ENCODE assay signal across 20 cellular contexts in genomic region chr1:84876353-84876752, GRCh38. TPM values are rescaled to one million over a fixed set of nuclear protein-coding genes. Genes with fewer than 3 reads are reported as not detected.
A peak's percentile ranks its signal among the peaks of the same experiment; 100 is the strongest.
DNase-seq lines count a peak whose midpoint lies in the region; ATAC-seq, FAIRE-seq and TF ChIP-seq lines count a peak whose summit lies in the region.
"Had no signal": no experiment of that assay in that cellular context is flagged by ENCODE, and none has a peak within 500 bp of the region (broad histone marks: within the 10 kb centered on the region; RNA-seq: fewer than 3 reads in every experiment).

No MANE protein-coding gene starts in this region.

- no peak overlapping the region for H4K91ac ChIP-seq in mesenchymal stem cell (ENCODE audit: low read length)

- ATAC-seq in activated CD4-positive, alpha-beta T cell treated with anti-CD3 and anti-CD28 coated beads for 36 hours = peak; percentile 36
- ATAC-seq in GM12878 = peak; percentile 48
- ATAC-seq: K562 had no signal

- H2BK15ac ChIP-seq in mesenchymal stem cell (ENCODE audit: low read depth, poor library complexity, severe bottlenecking) = no peak overlapping the region

- H3K4me1 ChIP-seq in GM12878 (ENCODE audit: control insufficient read depth, insufficient read depth, low read length) (no peaks in the 10 kb centered on the region), small intestine (ENCODE audit: control insufficient read depth in 2 of 2, insufficient read depth in 1 of 2, low read depth in 1 of 2, low read length in 1 of 2) (no peaks in the 10 kb centered on the region), mesenchymal stem cell (ENCODE audit: control insufficient read depth, insufficient read depth, low read depth, low read length) (no peaks in the 10 kb centered on the region)
- H3K4me1 ChIP-seq: BLaER1, Caco-2, Peyer's patch had no signal

- H3K4me3 Mint-ChIP-seq in activated CD4-positive, alpha-beta T cell treated with anti-CD3 and anti-CD28 coated beads for 36 hours = no peak overlapping the region
- H3K4me3 Mint-ChIP-seq in activated CD4-positive, alpha-beta T cell treated with anti-CD3 and anti-CD28 coated beads, Interleukin-2, amount 10 ng/mL, durations not matched to agents 24 days and 14 days = no peak overlapping the region

- H3K14ac ChIP-seq in mesenchymal stem cell (ENCODE audit: low read length in 2 of 2) = no peak overlapping the region

- H3K27me3 ChIP-seq in GM12878 (replicated peaks in 1 of 2; ENCODE audit: control insufficient read depth in 2 of 2, insufficient read depth in 2 of 2, low read length in 1 of 2) (peaks cover 0 to 2% of the 10 kb centered on the region in 2 experiments; a peak in 1 of 4 replicates), small intestine (ENCODE audit: control insufficient read depth in 2 of 2, insufficient read depth in 2 of 2, low read length in 2 of 2) (peaks cover 0 to 2% of the 10 kb centered on the region in 2 donors), mesenchymal stem cell (ENCODE audit: control insufficient read depth in 1 of 2, insufficient read depth in 1 of 2, low read length in 2 of 2) (peaks cover 9 to 35% of the 10 kb centered on the region in 2 experiments)
- H3K27me3 ChIP-seq: BLaER1, Peyer's patch had no signal

- no peak overlapping the region for H2BK5ac ChIP-seq in mesenchymal stem cell (ENCODE audit: low read depth, low read length, poor library complexity, severe bottlenecking)

- no peak overlapping the region for H3K23ac ChIP-seq in mesenchymal stem cell (ENCODE audit: low read length in 2 of 2)

- peaks cover 2% of the 10 kb centered on the region for H3K9me3 Mint-ChIP-seq in activated CD4-positive, alpha-beta T cell treated with anti-CD3 and anti-CD28 coated beads for 36 hours (ENCODE audit: low read depth)
- peaks cover 5% of the 10 kb centered on the region for H3K9me3 Mint-ChIP-seq in activated CD4-positive, alpha-beta T cell treated with anti-CD3 and anti-CD28 coated beads, Interleukin-2, amount 10 ng/mL, durations not matched to agents 24 days and 14 days

- WGBS in GM12878 (ENCODE audit: insufficient coverage, insufficient replicate concordance, low lambda C conversion rate, missing lambda C conversion rate) = 65% methylated on average over 5 of the region's 5 CpGs
- 67 to 85% (median 74%) methylated on average over 5 of the region's 5 CpGs for WGBS in small intestine, 3 donors
- 84% methylated on average over 2 of the region's 5 CpGs for WGBS in mesenchymal stem cell

- H3K27ac ChIP-seq in GM12878 (ENCODE audit: control insufficient read depth, insufficient read depth) (no peak overlapping the region), small intestine (ENCODE audit: low read depth in 1 of 2, low read length in 1 of 2) (no peak overlapping the region), mesenchymal stem cell (ENCODE audit: low read length, poor library complexity, severe bottlenecking) (no peak overlapping the region)
- H3K27ac ChIP-seq: BLaER1, Peyer's patch had no signal

- no peak for TF ChIP-seq RAD21 in GM12878 (IDR thresholded peaks at IDR 0.05; ENCODE audit: insufficient read depth, low read depth, low read length)

- H3K27ac Mint-ChIP-seq in activated CD4-positive, alpha-beta T cell treated with anti-CD3 and anti-CD28 coated beads for 36 hours = no peak overlapping the region
- no peak overlapping the region for H3K27ac Mint-ChIP-seq in activated CD4-positive, alpha-beta T cell treated with anti-CD3 and anti-CD28 coated beads, Interleukin-2, amount 10 ng/mL, durations not matched to agents 24 days and 14 days

- no peak for TF ChIP-seq EP300 in GM12878 (IDR thresholded peaks at IDR 0.05; ENCODE audit: borderline replicate concordance in 1 of 2, control insufficient read depth in 1 of 2, low read depth in 2 of 2, low read length in 2 of 2)

- RAD21 ChIA-PET in GM12878 (lab: Charles Lee; ENCODE audit: unreplicated experiment) = interaction anchor here (1.8 kb wide), 1 partner anchor 95 kb away, joined by 3 read pairs; no protein-coding TSS in a partner anchor

- no peaks in the 10 kb centered on the region for H3K9me3 ChIP-seq in GM12878 (replicated peaks; ENCODE audit: control insufficient read depth, insufficient read depth, low read length)
- no peaks in the 10 kb centered on the region for H3K9me3 ChIP-seq in small intestine (ENCODE audit: control insufficient read depth, low read depth)
- no peaks in the 10 kb centered on the region for H3K9me3 ChIP-seq in mesenchymal stem cell (ENCODE audit: control insufficient read depth, low read length)
- H3K9me3 ChIP-seq: BLaER1, Caco-2, Peyer's patch had no signal

- H2BK120ac ChIP-seq in mesenchymal stem cell (ENCODE audit: low read depth, low read length) = no peak overlapping the region

- H3K4me3 ChIP-seq in GM12878 (no peak overlapping the region), small intestine (ENCODE audit: low read depth in 1 of 2, low read length in 2 of 2) (no peak overlapping the region), mesenchymal stem cell (ENCODE audit: insufficient read depth in 1 of 2, low read depth in 1 of 2, low read length in 2 of 2) (no peak overlapping the region)
- H3K4me3 ChIP-seq: BLaER1, K562, Peyer's patch had no signal

- in situ Hi-C loops in GM12878 (cut with MboI) = no loop called here

- H3K9ac ChIP-seq in GM12878 (ENCODE audit: control insufficient read depth, insufficient read depth, low read length) (no peak overlapping the region), mesenchymal stem cell (ENCODE audit: low read length) (no peak overlapping the region)
- H3K9ac ChIP-seq: BLaER1 had no signal

- H3K27me3 Mint-ChIP-seq in activated CD4-positive, alpha-beta T cell treated with anti-CD3 and anti-CD28 coated beads for 36 hours = peaks cover 10% of the 10 kb centered on the region
- peaks cover 53% of the 10 kb centered on the region for H3K27me3 Mint-ChIP-seq in activated CD4-positive, alpha-beta T cell treated with anti-CD3 and anti-CD28 coated beads, Interleukin-2, amount 10 ng/mL, durations not matched to agents 24 days and 14 days

- H3K18ac ChIP-seq in mesenchymal stem cell (ENCODE audit: low read depth in 1 of 2, low read length in 2 of 2) = no peak overlapping the region

- TF ChIP-seq CTCF in GM12878 (IDR thresholded peaks at IDR 0.05 in 2 of 3, conservative IDR thresholded peaks at IDR 0.05 in 1 of 3; ENCODE audit: control insufficient read depth in 2 of 3, extremely low read depth in 1 of 3, insufficient read depth in 1 of 3, low read depth in 3 of 3, low read length in 3 of 3) = no peak

- no peaks in the 10 kb centered on the region for H3K4me1 Mint-ChIP-seq in activated CD4-positive, alpha-beta T cell treated with anti-CD3 and anti-CD28 coated beads for 36 hours
- peaks cover 2% of the 10 kb centered on the region for H3K4me1 Mint-ChIP-seq in activated CD4-positive, alpha-beta T cell treated with anti-CD3 and anti-CD28 coated beads, Interleukin-2, amount 10 ng/mL, durations not matched to agents 24 days and 14 days

- POLR2A ChIA-PET in activated CD4-positive, alpha-beta T cell treated with anti-CD3 and anti-CD28 coated beads for 36 hours (lab: Charles Lee) = no interaction called here
- POLR2A ChIA-PET in GM12878 (lab: Charles Lee) = no interaction called here

- H2AK5ac ChIP-seq in mesenchymal stem cell (ENCODE audit: low read length, severe bottlenecking) = no peak overlapping the region

- H4K20me1 ChIP-seq in GM12878 (ENCODE audit: control insufficient read depth, insufficient read depth) = no peaks in the 10 kb centered on the region
- H4K20me1 ChIP-seq: BLaER1 had no signal

- H3K79me2 ChIP-seq in GM12878 (ENCODE audit: control insufficient read depth, insufficient read depth, low read length) = no peaks in the 10 kb centered on the region

- intact Hi-C loops in activated CD4-positive, alpha-beta T cell treated with anti-CD3 and anti-CD28 coated beads for 36 hours (cut with DNase I, micrococcal nuclease) = no loop called here
- intact Hi-C loops in activated CD4-positive, alpha-beta T cell treated with anti-CD3 and anti-CD28 coated beads, Interleukin-2, amount 10 ng/mL, durations not matched to agents 24 days and 14 days (cut with micrococcal nuclease) = no loop called here
- intact Hi-C loops in GM12878 (cut with micrococcal nuclease; ENCODE audit: unreplicated experiment) = no loop called here

- no peaks in the 10 kb centered on the region for H3K79me1 ChIP-seq in mesenchymal stem cell (replicated peaks; ENCODE audit: low read length, poor library complexity, severe bottlenecking)

- H3K4me2 ChIP-seq in GM12878 (ENCODE audit: control insufficient read depth, insufficient read depth) = no peak overlapping the region
- H3K4me2 ChIP-seq in mesenchymal stem cell (ENCODE audit: low read length, poor library complexity, severe bottlenecking) = no peak overlapping the region
- H3K4me2 ChIP-seq: BLaER1 had no signal

- no peak for TF ChIP-seq POLR2A in GM12878 (IDR thresholded peaks at IDR 0.05; ENCODE audit: low read depth, low read length)

- H3K36me3 ChIP-seq in GM12878 (ENCODE audit: control insufficient read depth in 2 of 2, insufficient read depth in 2 of 2, low read length in 1 of 2) (no peaks in the 10 kb centered on the region), small intestine (ENCODE audit: control insufficient read depth in 2 of 2, insufficient read depth in 2 of 2, low read length in 2 of 2) (no peaks in the 10 kb centered on the region), mesenchymal stem cell (ENCODE audit: control insufficient read depth in 1 of 2, insufficient read depth in 2 of 2, low read depth in 1 of 2, low read length in 2 of 2) (no peaks in the 10 kb centered on the region)
- H3K36me3 ChIP-seq: BLaER1, Peyer's patch had no signal

- DNase-seq in activated CD4-positive, alpha-beta T cell treated with anti-CD3 and anti-CD28 coated beads for 36 hours = no peak
- DNase-seq in activated CD4-positive, alpha-beta T cell treated with anti-CD3 and anti-CD28 coated beads, Interleukin-2, amount 10 ng/mL, durations not matched to agents 24 days and 14 days = no peak
- peak; percentile 22 for DNase-seq in NK-92 (lab: John Stamatoyannopoulos, UW; ENCODE audit: unreplicated experiment)
- no peak for DNase-seq in GM12878 (ENCODE audit: low read depth, low spot score)
- DNase-seq in small intestine = peak; percentile 31
- no peak for DNase-seq in SW480 (ENCODE audit: low spot score)
- DNase-seq in mesenchymal stem cell = no peak
- DNase-seq in DMS53 (lab: John Stamatoyannopoulos, UW) = no peak
- DNase-seq: 8988T, Caco-2, HCEC 1CT, NCI-H146, NCI-H345, NCI-H526 treated with DMSO at 0.1 percent for 48 hours, Peyer's patch, SHP77 had no signal

- SMC1A ChIA-PET in GM12878 (lab: Charles Lee; ENCODE audit: uncharacterized antibody, unreplicated experiment) = no interaction called here

- BruUV-seq in GM12878 (replicated peaks; lab: Mats Ljungman, UMichigan) = no TSS peak

- H3K4ac ChIP-seq in mesenchymal stem cell (ENCODE audit: low read depth in 1 of 2, low read length in 2 of 2) = no peak overlapping the region

- CTCF ChIA-PET in activated CD4-positive, alpha-beta T cell treated with anti-CD3 and anti-CD28 coated beads for 36 hours (lab: Charles Lee) = no interaction called here
- CTCF ChIA-PET in GM12878 (lab: Yijun Ruan, JAX) = no interaction called here

- no peaks in the 10 kb centered on the region for H3K36me3 Mint-ChIP-seq in activated CD4-positive, alpha-beta T cell treated with anti-CD3 and anti-CD28 coated beads for 36 hours (ENCODE audit: low read depth)
- H3K36me3 Mint-ChIP-seq in activated CD4-positive, alpha-beta T cell treated with anti-CD3 and anti-CD28 coated beads, Interleukin-2, amount 10 ng/mL, durations not matched to agents 24 days and 14 days (ENCODE audit: low read depth) = no peaks in the 10 kb centered on the region

- H2BK12ac ChIP-seq in mesenchymal stem cell (ENCODE audit: low read length in 2 of 2) = no peak overlapping the region

- H2AFZ ChIP-seq in GM12878 (ENCODE audit: control insufficient read depth, low read depth, low read length) (no peak overlapping the region), mesenchymal stem cell (ENCODE audit: low read depth, low read length) (no peak overlapping the region)

- FAIRE-seq in GM12878 (lab: Jason Lieb, UNC) (no peak), small intestine (lab: Jason Lieb, UNC) (no peak)
- FAIRE-seq: GM12891, GM19239, K562 had no signal

- H4K8ac ChIP-seq in mesenchymal stem cell (ENCODE audit: low read length) = no peak overlapping the region

RNA-seq across cellular contexts. Expression of gene LPAR3, which starts 16.7 kb away (rescaled TPM):
- under 1 TPM; 0.21 to 0.23 TPM for total RNA-seq in activated CD4-positive, alpha-beta T cell treated with anti-CD3 and anti-CD28 coated beads for 36 hours
- total RNA-seq in activated CD4-positive, alpha-beta T cell treated with anti-CD3 and anti-CD28 coated beads, Interleukin-2, amount 10 ng/mL, durations not matched to agents 24 days and 14 days = 0.19 and 0.21 TPM in 2 replicates
- total RNA-seq in GM12878 (2013; cell fraction: nucleolus; rRNA removed) = 0.52 and 1.3 TPM in 2 replicates
- total RNA-seq in GM12878 (2014; rRNA removed) (0.16 and 0.17 TPM in 2 replicates), GM12878 (2014; rRNA removed; fragmentation: Illumina TruSeq; extraction: Trizol) (0.09 TPM in 2 replicates), GM12878 (2021) (0.11 and 0.23 TPM in 2 replicates)
- polyA plus RNA-seq in GM12878 (2011; ENCODE audit: low read depth) = not detected
- polyA plus RNA-seq in GM12878 (2011; rRNA removed) (0.31 and 0.37 TPM in 2 replicates), GM12878 (2014; fragmentation: Illumina TruSeq; extraction: Trizol) (0.07 TPM in 1 of 2 replicates, not detected in the other), GM12878 (2014; fragmentation: Nextera tagmentation; extraction: Ambion mirVana) (under 1 TPM in 1 of 2 experiments, not detected in 1; 0.03 TPM), GM12878 (2014; rRNA removed) (0.06 and 0.08 TPM in 2 replicates), GM12878 (2016; fragmentation: Nextera tagmentation; extraction: Ambion mirVana) (not detected), small intestine (under 1 TPM in 1 of 3 donors, not detected in 2; 0.12 TPM)
- 0.22 and 0.25 TPM in 2 replicates for polyA plus RNA-seq in GM12878 (2011; cell fraction: cytosol; rRNA removed)
- polyA plus RNA-seq in GM12878 (2011; cell fraction: nucleus; rRNA removed) = 1.3 TPM in 2 replicates
- polyA plus RNA-seq in GM12878 (2012) = 0.07 and 0.08 TPM in 2 replicates
- 1.6 and 1.8 TPM in 2 replicates for polyA minus RNA-seq in GM12878 (2011; rRNA and poly(A)+ RNA removed)
- polyA minus RNA-seq in GM12878 (2011; cell fraction: cytosol; rRNA and poly(A)+ RNA removed) = 0.94 TPM in 1 of 2 replicates, not detected in the other
- polyA minus RNA-seq in GM12878 (2011; cell fraction: nucleus; rRNA and poly(A)+ RNA removed) = 0.29 and 0.36 TPM in 2 replicates
- 3.7 TPM for polyA plus RNA-seq in mesenchymal stem cell (2013, experiment 1 of 2)
- 3.8 TPM for polyA plus RNA-seq in mesenchymal stem cell (2013, experiment 2 of 2)
- total RNA-seq: Caco-2 had no signal
- polyA plus RNA-seq: K562 had no signal

Comparison
In these comparisons a context has a peak if more than half of its experiments do, and no peak if none do; other contexts are left out.
1. DNase-seq: peak in NK-92 (single experiment) and small intestine (single experiment); none in activated CD4-positive, alpha-beta T cell treated with anti-CD3 and anti-CD28 coated beads for 36 hours (single experiment), activated CD4-positive, alpha-beta T cell treated with anti-CD3 and anti-CD28 coated beads, Interleukin-2, amount 10 ng/mL, durations not matched to agents 24 days and 14 days (single experiment), GM12878 (single experiment), SW480 (single experiment), mesenchymal stem cell (single experiment) and DMS53 (single experiment).